ENCODE assay signal across 1 cellular context in genomic region chr3:57009367-57009766, GRCh38.
TF ChIP-seq lines count a peak whose summit lies in the region.

No MANE protein-coding gene starts in this region.

TF ChIP-seq in SK-N-SH, 30 proteins besides CTCF, POLR2A, EP300 and RAD21 (continued from another document):
- TF ChIP-seq TEAD4 (IDR thresholded peaks at IDR 0.05; ENCODE audit: borderline replicate concordance, insufficient read depth): no peak
- no peak for TF ChIP-seq FOXM1 (IDR thresholded peaks at IDR 0.05; ENCODE audit: low read depth)
- no peak for TF ChIP-seq GABPA (IDR thresholded peaks at IDR 0.05; ENCODE audit: low read depth)
- TF ChIP-seq REST (IDR thresholded peaks at IDR 0.05; ENCODE audit: low read depth, low read length): no peak
